1 cellular context compared by ENCODE assay signal in genomic region chr2:80822999-80823398, GRCh38.
TF ChIP-seq lines count a peak whose summit lies in the region.

No MANE protein-coding gene starts in this region.

TF ChIP-seq in HepG2, 621 proteins besides CTCF, POLR2A, EP300 and RAD21 (continued from another document):
- TF ChIP-seq ZNF563 (CRISPR knock-in tag; IDR thresholded peaks at IDR 0.05) (no peak), ZNF432 (CRISPR knock-in tag; IDR thresholded peaks at IDR 0.05; ENCODE audit: borderline replicate concordance) (no peak), MAFF (IDR thresholded peaks at IDR 0.05; ENCODE audit: low read depth, low read length) (0 out of 2 replicates have a peak, but pooled peaks have one; percentile 13)
